Comparison of ENCODE assay signal across 1 cellular context in the genomic region with DNA sequence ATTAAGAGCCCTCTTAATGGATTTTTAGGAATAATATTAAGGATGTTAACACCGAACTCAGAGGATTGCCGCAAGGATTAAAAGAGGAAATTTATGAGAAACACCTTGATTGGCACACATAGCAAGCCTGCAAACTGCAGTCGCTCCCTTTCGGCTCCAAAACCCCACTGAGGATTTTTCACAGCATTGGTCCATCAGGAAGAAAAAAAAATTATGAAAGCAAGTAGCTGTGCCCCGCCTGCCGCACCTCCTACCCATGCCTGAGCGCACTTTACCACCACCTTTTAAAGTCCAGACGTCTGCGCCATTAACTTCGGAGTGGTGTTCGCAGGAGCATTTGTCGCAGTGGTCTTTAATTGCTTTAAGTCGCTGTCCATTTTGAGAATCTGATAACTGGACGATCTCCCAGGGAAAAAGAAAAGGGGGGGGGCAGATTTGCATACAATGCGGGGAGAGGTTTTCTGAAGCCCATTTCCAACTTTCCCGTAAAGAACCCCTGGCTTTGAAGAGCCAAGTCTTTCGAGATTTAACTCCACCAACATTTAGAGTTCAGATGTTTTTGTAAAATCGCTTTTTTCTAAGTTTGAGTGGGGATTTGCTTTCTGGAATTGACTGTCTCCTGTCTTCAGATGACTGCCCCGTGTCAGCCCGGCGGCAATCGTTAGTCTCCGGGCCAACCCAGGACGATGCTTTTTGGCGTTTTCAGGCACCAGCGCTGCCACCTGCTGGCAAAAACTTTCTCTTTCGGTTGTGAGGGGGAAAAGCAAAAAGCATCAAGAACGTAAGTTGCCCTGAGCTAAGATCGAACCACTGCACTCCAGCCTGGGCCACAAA.
TF ChIP-seq lines count a peak whose summit lies in the region.

No MANE protein-coding gene starts in this region.

TF ChIP-seq in HepG2, 621 proteins besides CTCF, POLR2A, EP300 and RAD21 (continued from another document and continues in another):
- TF ChIP-seq, protein P1, sequence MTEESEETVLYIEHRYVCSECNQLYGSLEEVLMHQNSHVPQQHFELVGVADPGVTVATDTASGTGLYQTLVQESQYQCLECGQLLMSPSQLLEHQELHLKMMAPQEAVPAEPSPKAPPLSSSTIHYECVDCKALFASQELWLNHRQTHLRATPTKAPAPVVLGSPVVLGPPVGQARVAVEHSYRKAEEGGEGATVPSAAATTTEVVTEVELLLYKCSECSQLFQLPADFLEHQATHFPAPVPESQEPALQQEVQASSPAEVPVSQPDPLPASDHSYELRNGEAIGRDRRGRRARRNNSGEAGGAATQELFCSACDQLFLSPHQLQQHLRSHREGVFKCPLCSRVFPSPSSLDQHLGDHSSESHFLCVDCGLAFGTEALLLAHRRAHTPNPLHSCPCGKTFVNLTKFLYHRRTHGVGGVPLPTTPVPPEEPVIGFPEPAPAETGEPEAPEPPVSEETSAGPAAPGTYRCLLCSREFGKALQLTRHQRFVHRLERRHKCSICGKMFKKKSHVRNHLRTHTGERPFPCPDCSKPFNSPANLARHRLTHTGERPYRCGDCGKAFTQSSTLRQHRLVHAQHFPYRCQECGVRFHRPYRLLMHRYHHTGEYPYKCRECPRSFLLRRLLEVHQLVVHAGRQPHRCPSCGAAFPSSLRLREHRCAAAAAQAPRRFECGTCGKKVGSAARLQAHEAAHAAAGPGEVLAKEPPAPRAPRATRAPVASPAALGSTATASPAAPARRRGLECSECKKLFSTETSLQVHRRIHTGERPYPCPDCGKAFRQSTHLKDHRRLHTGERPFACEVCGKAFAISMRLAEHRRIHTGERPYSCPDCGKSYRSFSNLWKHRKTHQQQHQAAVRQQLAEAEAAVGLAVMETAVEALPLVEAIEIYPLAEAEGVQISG (CRISPR knock-in tag; IDR thresholded peaks at IDR 0.05), result 0 out of 2 replicates have a peak, but pooled peaks have one; percentile 22
- TF ChIP-seq ZSCAN9 (CRISPR knock-in tag; IDR thresholded peaks at IDR 0.05; ENCODE audit: borderline replicate concordance) (0 out of 2 replicates have a peak, but pooled peaks have one; percentile 3), RXRB (CRISPR knock-in tag; IDR thresholded peaks at IDR 0.05; ENCODE audit: borderline replicate concordance) (0 out of 2 replicates have a peak, but pooled peaks have one; percentile 38), ARHGAP35 (CRISPR knock-in tag; IDR thresholded peaks at IDR 0.05; ENCODE audit: borderline replicate concordance) (no peak), TBX3 (IDR thresholded peaks at IDR 0.05; ENCODE audit: borderline replicate concordance) (no peak), ZNF335 (CRISPR knock-in tag; IDR thresholded peaks at IDR 0.05) (0 out of 2 replicates have a peak, but pooled peaks have one; percentile 47), ZNF501 (CRISPR knock-in tag; IDR thresholded peaks at IDR 0.05) (0 out of 2 replicates have a peak, but pooled peaks have one; percentile 55), ZFP36L2 (CRISPR knock-in tag; IDR thresholded peaks at IDR 0.05) (no peak), AKNA (CRISPR knock-in tag; IDR thresholded peaks at IDR 0.05; ENCODE audit: borderline replicate concordance) (no peak), MTERF4 (CRISPR knock-in tag; IDR thresholded peaks at IDR 0.05) (0 out of 2 replicates have a peak, but pooled peaks have one; percentile 7), ZNF337 (CRISPR knock-in tag; IDR thresholded peaks at IDR 0.05; ENCODE audit: borderline replicate concordance, low read depth) (no peak), ARNT (IDR thresholded peaks at IDR 0.05) (no peak), NFAT5 (CRISPR knock-in tag; IDR thresholded peaks at IDR 0.05) (no peak), RNF2 (conservative IDR thresholded peaks at IDR 0.05; ENCODE audit: low read depth) (0 out of 2 replicates have a peak, but pooled peaks have one; percentile 41), SALL1 (CRISPR knock-in tag; IDR thresholded peaks at IDR 0.05) (peak; percentile 40; the same call in 1 of the 2 replicates), MBD4 (IDR thresholded peaks at IDR 0.05; ENCODE audit: borderline replicate concordance, low read length) (no peak), SMAD3 (CRISPR knock-in tag; IDR thresholded peaks at IDR 0.05) (peak; percentile 79; the same call in 1 of the 2 replicates), GATAD2A (CRISPR knock-in tag; IDR thresholded peaks at IDR 0.05) (peak; percentile 57; the same call in 1 of the 2 replicates), MBNL3 (CRISPR knock-in tag; conservative IDR thresholded peaks at IDR 0.05) (no peak), RBFOX2 (IDR thresholded peaks at IDR 0.05; ENCODE audit: low read depth, low read length) (no peak), SP1 (IDR thresholded peaks at IDR 0.05) (no peak), SP1 (CRISPR knock-in tag; IDR thresholded peaks at IDR 0.05) (no peak), MXI1 (IDR thresholded peaks at IDR 0.05; ENCODE audit: borderline replicate concordance, low read depth, low read length) (no peak), DNMT3B (CRISPR knock-in tag; conservative IDR thresholded peaks at IDR 0.05) (0 out of 2 replicates have a peak, but pooled peaks have one; percentile 12), GPN1 (CRISPR knock-in tag; IDR thresholded peaks at IDR 0.05; ENCODE audit: borderline replicate concordance) (no peak), KAT2B (IDR thresholded peaks at IDR 0.05; ENCODE audit: borderline replicate concordance, low read depth, low read length) (no peak), ZNF670 (CRISPR knock-in tag; IDR thresholded peaks at IDR 0.05; ENCODE audit: borderline replicate concordance) (no peak), MXD4 (CRISPR knock-in tag; IDR thresholded peaks at IDR 0.05) (no peak), KLF6 (CRISPR knock-in tag; IDR thresholded peaks at IDR 0.05) (no peak), TAF1 (CRISPR knock-in tag; IDR thresholded peaks at IDR 0.05) (no peak), SOX13 (IDR thresholded peaks at IDR 0.05) (no peak), SOX13 (CRISPR knock-in tag; conservative IDR thresholded peaks at IDR 0.05 in 1 of 2, IDR thresholded peaks at IDR 0.05 in 1 of 2) (peak in 1 of 2 experiments; percentile 27; a peak in 1 of 4 replicates), GATAD1 (CRISPR knock-in tag; IDR thresholded peaks at IDR 0.05) (no peak), ZNF205 (CRISPR knock-in tag; IDR thresholded peaks at IDR 0.05) (no peak), GLI4 (CRISPR knock-in tag; IDR thresholded peaks at IDR 0.05; ENCODE audit: borderline replicate concordance) (0 out of 2 replicates have a peak, but pooled peaks have one; percentile 50), ZNF780A (CRISPR knock-in tag; IDR thresholded peaks at IDR 0.05) (no peak)
- TF ChIP-seq, protein P2, sequence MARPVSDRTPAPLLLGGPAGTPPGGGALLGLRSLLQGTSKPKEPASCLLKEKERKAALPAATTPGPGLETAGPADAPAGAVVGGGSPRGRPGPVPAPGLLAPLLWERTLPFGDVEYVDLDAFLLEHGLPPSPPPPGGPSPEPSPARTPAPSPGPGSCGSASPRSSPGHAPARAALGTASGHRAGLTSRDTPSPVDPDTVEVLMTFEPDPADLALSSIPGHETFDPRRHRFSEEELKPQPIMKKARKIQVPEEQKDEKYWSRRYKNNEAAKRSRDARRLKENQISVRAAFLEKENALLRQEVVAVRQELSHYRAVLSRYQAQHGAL (CRISPR knock-in tag; IDR thresholded peaks at IDR 0.05; ENCODE audit: not compliant biosample characterization), result no peak
- TF ChIP-seq, protein P3, sequence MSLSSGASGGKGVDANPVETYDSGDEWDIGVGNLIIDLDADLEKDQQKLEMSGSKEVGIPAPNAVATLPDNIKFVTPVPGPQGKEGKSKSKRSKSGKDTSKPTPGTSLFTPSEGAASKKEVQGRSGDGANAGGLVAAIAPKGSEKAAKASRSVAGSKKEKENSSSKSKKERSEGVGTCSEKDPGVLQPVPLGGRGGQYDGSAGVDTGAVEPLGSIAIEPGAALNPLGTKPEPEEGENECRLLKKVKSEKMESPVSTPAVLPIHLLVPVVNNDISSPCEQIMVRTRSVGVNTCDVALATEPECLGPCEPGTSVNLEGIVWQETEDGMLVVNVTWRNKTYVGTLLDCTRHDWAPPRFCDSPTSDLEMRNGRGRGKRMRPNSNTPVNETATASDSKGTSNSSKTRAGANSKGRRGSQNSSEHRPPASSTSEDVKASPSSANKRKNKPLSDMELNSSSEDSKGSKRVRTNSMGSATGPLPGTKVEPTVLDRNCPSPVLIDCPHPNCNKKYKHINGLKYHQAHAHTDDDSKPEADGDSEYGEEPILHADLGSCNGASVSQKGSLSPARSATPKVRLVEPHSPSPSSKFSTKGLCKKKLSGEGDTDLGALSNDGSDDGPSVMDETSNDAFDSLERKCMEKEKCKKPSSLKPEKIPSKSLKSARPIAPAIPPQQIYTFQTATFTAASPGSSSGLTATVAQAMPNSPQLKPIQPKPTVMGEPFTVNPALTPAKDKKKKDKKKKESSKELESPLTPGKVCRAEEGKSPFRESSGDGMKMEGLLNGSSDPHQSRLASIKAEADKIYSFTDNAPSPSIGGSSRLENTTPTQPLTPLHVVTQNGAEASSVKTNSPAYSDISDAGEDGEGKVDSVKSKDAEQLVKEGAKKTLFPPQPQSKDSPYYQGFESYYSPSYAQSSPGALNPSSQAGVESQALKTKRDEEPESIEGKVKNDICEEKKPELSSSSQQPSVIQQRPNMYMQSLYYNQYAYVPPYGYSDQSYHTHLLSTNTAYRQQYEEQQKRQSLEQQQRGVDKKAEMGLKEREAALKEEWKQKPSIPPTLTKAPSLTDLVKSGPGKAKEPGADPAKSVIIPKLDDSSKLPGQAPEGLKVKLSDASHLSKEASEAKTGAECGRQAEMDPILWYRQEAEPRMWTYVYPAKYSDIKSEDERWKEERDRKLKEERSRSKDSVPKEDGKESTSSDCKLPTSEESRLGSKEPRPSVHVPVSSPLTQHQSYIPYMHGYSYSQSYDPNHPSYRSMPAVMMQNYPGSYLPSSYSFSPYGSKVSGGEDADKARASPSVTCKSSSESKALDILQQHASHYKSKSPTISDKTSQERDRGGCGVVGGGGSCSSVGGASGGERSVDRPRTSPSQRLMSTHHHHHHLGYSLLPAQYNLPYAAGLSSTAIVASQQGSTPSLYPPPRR (CRISPR knock-in tag; IDR thresholded peaks at IDR 0.05; ENCODE audit: borderline replicate concordance), result no peak
